ENCODE assay signal across 30 cellular contexts in genomic region chr14:36258241-36258640, GRCh38.
"Had no signal": no experiment of that assay in that cellular context is flagged by ENCODE, and none has a peak within 500 bp of the region (broad histone marks: within the 10 kb centered on the region; RNA-seq: fewer than 3 reads in every experiment).

No MANE protein-coding gene starts in this region.

- ATAC-seq: activated CD4-positive, alpha-beta T cell treated with anti-CD3 and anti-CD28 coated beads for 36 hours; activated CD8-positive, alpha-beta memory T cell treated with anti-CD3 and anti-CD28 coated beads, Interleukin-2, amount 10 ng/mL, durations not matched to agents 7 days and 5 days; activated CD8-positive, alpha-beta T cell treated with anti-CD3 and anti-CD28 coated beads, Interleukin-2, amount 10 ng/mL, durations not matched to agents 7 days and 5 days; activated naive CD8-positive, alpha-beta T cell treated with anti-CD3 and anti-CD28 coated beads, Interleukin-2, amount 50 U/mL, for 24 hours; body of pancreas; effector memory CD8-positive, alpha-beta T cell; gastroesophageal sphincter; heart right ventricle; T-helper 17 cell had no signal

- H3K27ac ChIP-seq: adrenal gland, body of pancreas, esophagus muscularis mucosa, gastroesophageal sphincter, heart right ventricle had no signal

- H3K36me3 ChIP-seq: adrenal gland, esophagus muscularis mucosa, gastroesophageal sphincter, heart right ventricle had no signal

- H3K4me3 ChIP-seq: adrenal gland, body of pancreas, esophagus muscularis mucosa, gastroesophageal sphincter, heart right ventricle had no signal

- DNase-seq: activated CD4-positive, alpha-beta memory T cell treated with anti-CD3 and anti-CD28 coated beads for 36 hours; activated CD4-positive, alpha-beta T cell treated with anti-CD3 and anti-CD28 coated beads for 36 hours; activated CD4-positive, alpha-beta T cell treated with anti-CD3 and anti-CD28 coated beads, Interleukin-2, amount 10 ng/mL, durations not matched to agents 24 days and 14 days; activated CD4-positive, CD25-positive, alpha-beta regulatory T cell; activated CD4-positive, CD25-positive, alpha-beta regulatory T cell treated with anti-CD3 and anti-CD28 coated beads, Interleukin-2, amount 50 U/mL, for 72 hours; activated CD8-positive, alpha-beta memory T cell treated with anti-CD3 and anti-CD28 coated beads, Interleukin-2, amount 10 ng/mL, durations not matched to agents 7 days and 5 days; activated CD8-positive, alpha-beta memory T cell treated with anti-CD3 and anti-CD28 coated beads, Interleukin-2, amount 50 U/mL, for 4 hours; activated CD8-positive, alpha-beta T cell treated with anti-CD3 and anti-CD28 coated beads, Interleukin-2, amount 10 ng/mL, durations not matched to agents 7 days and 5 days; activated effector memory CD4-positive, alpha-beta T cell treated with anti-CD3 and anti-CD28 coated beads, Interleukin-2, amount 50 U/mL, for 16 hours; activated naive CD4-positive, alpha-beta T cell treated with anti-CD3 and anti-CD28 coated beads for 36 hours; activated naive CD8-positive, alpha-beta T cell treated with anti-CD3 and anti-CD28 coated beads for 36 hours; activated naive CD8-positive, alpha-beta T cell treated with anti-CD3 and anti-CD28 coated beads, Interleukin-2, amount 50 U/mL, for 24 hours; activated T-cell treated with anti-CD3 and anti-CD28 coated beads, Interleukin-2, amount 50 U/mL, for 1 hour; activated T-cell treated with anti-CD3 and anti-CD28 coated beads, Interleukin-2, amount 50 U/mL, for 48 hours; adrenal gland; amygdala; aorta; body of pancreas; caudate nucleus; cortex of kidney; dermis blood vessel endothelial cell; effector CD4-positive, alpha-beta T cell; effector memory CD8-positive, alpha-beta T cell; erythroblast; foreskin melanocyte; heart right ventricle; T-helper 17 cell; T1000 had no signal

- H3K4me1 ChIP-seq: adrenal gland, body of pancreas, esophagus muscularis mucosa, gastroesophageal sphincter had no signal

- H3K27me3 ChIP-seq: adrenal gland, body of pancreas had no signal

- H3K9me3 ChIP-seq: adrenal gland, body of pancreas, esophagus muscularis mucosa, gastroesophageal sphincter, heart right ventricle had no signal
